In genomic region chr1:181112071-181112929, GRCh38 we compare ENCODE assay signal across 8 cellular contexts. TPM values are rescaled to one million over a fixed set of nuclear protein-coding genes. Genes with fewer than 3 reads are reported as not detected.
A peak's percentile ranks its signal among the peaks of the same experiment; 100 is the strongest.
DNase-seq lines count a peak whose midpoint lies in the region; ATAC-seq and TF ChIP-seq lines count a peak whose summit lies in the region.

No MANE protein-coding gene starts in this region.

- no peaks in the 10 kb centered on the region for H3K9me2 ChIP-seq in HCT116 (ENCODE audit: insufficient read depth)

- intact Hi-C loops in HCT116 (cut with micrococcal nuclease) = no loop called here

- WGBS in gastroesophageal sphincter (ENCODE audit: low coverage in 1 of 2), 2 donors = 48 to 74% methylated on average over 9 of the region's 10 CpGs

- no peaks in the 10 kb centered on the region for H3K9me3 Mint-ChIP-seq in mesothelial cell of epicardium

- DNase-seq in HCT116 (ENCODE audit: low read depth, low spot score) (peak; percentile 96), RWPE1 (ENCODE audit: low spot score) (peak; percentile 99), NCI-H2171 (lab: John Stamatoyannopoulos, UW) (no peak), mesothelial cell of epicardium (ENCODE audit: low spot score in 2 of 2, unreplicated experiment in 2 of 2) (no peak), activated gamma-delta T cell treated with Interleukin-2 at 50 U/mL for 16 hours (no peak)

- H3K79me2 ChIP-seq in HCT116 (ENCODE audit: insufficient read depth, low read length) = no peaks in the 10 kb centered on the region

- no peak overlapping the region for H3K4me3 Mint-ChIP-seq in mesothelial cell of epicardium

- H3K27me3 ChIP-seq in HCT116 (ENCODE audit: insufficient read depth, low read length) = no peaks in the 10 kb centered on the region
- H3K27me3 ChIP-seq in gastroesophageal sphincter = no peaks in the 10 kb centered on the region
- no peaks in the 10 kb centered on the region for H3K27me3 ChIP-seq in skeletal muscle satellite cell (ENCODE audit: control insufficient read depth, insufficient read depth, low read length)

- peak overlapping the region; percentile 70 for H3K27ac ChIP-seq in HCT116 (ENCODE audit: low read depth, low read length)
- peak overlapping the region; percentile 92 for H3K27ac ChIP-seq in RWPE1
- peak overlapping the region in 3 of 4 donors; percentile 14 to 58 (median 47) for H3K27ac ChIP-seq in gastroesophageal sphincter

- TF ChIP-seq EP300 in gastroesophageal sphincter (IDR thresholded peaks at IDR 0.05) = no peak

- no peaks in the 10 kb centered on the region for H4K20me1 ChIP-seq in HCT116 (ENCODE audit: insufficient read depth)

- BruUV-seq in HCT116 (replicated peaks; lab: Mats Ljungman, UMichigan) = no TSS peak

- CTCF ChIA-PET in HCT116 (lab: Charles Lee) = no interaction called here
- CTCF ChIA-PET in RWPE1 (lab: Yijun Ruan, JAX) = interaction anchor here (0.6 to 2.2 kb wide), 3 partner anchors 29 to 1048 kb away, joined by 3 to 12 read pairs (median 4); no protein-coding TSS in a partner anchor

- RAD21 ChIA-PET in HCT116 (lab: Charles Lee; ENCODE audit: low non-redundant PET in 1 of 2, low total read pairs in 2 of 2, uncharacterized antibody in 2 of 2, unreplicated experiment in 2 of 2) = interaction anchor here in 1 of 2 experiments (0.9 kb wide), 1 partner anchor 30 kb away, joined by 3 read pairs; no protein-coding TSS in a partner anchor

- TF ChIP-seq POLR2A in HCT116 (IDR thresholded peaks at IDR 0.05; ENCODE audit: borderline replicate concordance, extremely low read depth, insufficient read depth, insufficient read length) (no peak), gastroesophageal sphincter (IDR thresholded peaks at IDR 0.05) (no peak)

- H3K36me3 Mint-ChIP-seq in mesothelial cell of epicardium = no peaks in the 10 kb centered on the region

- H2AFZ ChIP-seq in HCT116 (ENCODE audit: low read depth, low read length, poor library complexity, severe bottlenecking) = peak overlapping the region; percentile 72

- peaks cover 17% of the 10 kb centered on the region for H3K4me1 Mint-ChIP-seq in mesothelial cell of epicardium

- no peaks in the 10 kb centered on the region for H3K27me3 Mint-ChIP-seq in mesothelial cell of epicardium (ENCODE audit: low read depth)

- POLR2A ChIA-PET in HCT116 (lab: Charles Lee) (interaction anchor here (1.1 to 1.3 kb wide), 2 partner anchors 12 to 79 kb away, joined by 3 to 4 read pairs; partner anchors contain the start of gene MR1), RWPE1 (lab: Yijun Ruan, JAX; ENCODE audit: low non-redundant PET) (no interaction called here)

- H3K9ac ChIP-seq in HCT116 (ENCODE audit: low read length) (peak overlapping the region; percentile 51), skeletal muscle satellite cell (ENCODE audit: low read depth, low read length) (peak overlapping the region; percentile 63)

- H3K27ac Mint-ChIP-seq in mesothelial cell of epicardium = no peak overlapping the region

- H3K9me3 ChIP-seq in HCT116 (ENCODE audit: control insufficient read depth in 1 of 2, insufficient read depth in 1 of 2, low read depth in 1 of 2, low read length in 2 of 2) = no peaks in the 10 kb centered on the region
- no peaks in the 10 kb centered on the region for H3K9me3 ChIP-seq in gastroesophageal sphincter
- H3K9me3 ChIP-seq in skeletal muscle satellite cell (replicated peaks; ENCODE audit: low read length) = no peaks in the 10 kb centered on the region

- peak; percentile 31; the same call in 1 of the 2 replicates for TF ChIP-seq RAD21 in HCT116 (IDR thresholded peaks at IDR 0.05; ENCODE audit: low read depth)

- H3K4me1 ChIP-seq in HCT116 (ENCODE audit: control insufficient read depth in 1 of 2, insufficient read depth in 2 of 2, low read length in 2 of 2) (peaks cover 49 to 83% of the 10 kb centered on the region in 2 experiments), gastroesophageal sphincter (peaks cover 0 to 23% (median 0%) of the 10 kb centered on the region in 3 donors), skeletal muscle satellite cell (ENCODE audit: control insufficient read depth, insufficient read depth, low read length) (peaks cover 30% of the 10 kb centered on the region)

- peak; percentile 82 for ATAC-seq in HCT116
- ATAC-seq in gastroesophageal sphincter = peak; percentile 95
- ATAC-seq in GM21786 (IDR thresholded peaks at IDR 0.05; ENCODE audit: unreplicated experiment) = no peak

- H3K36me3 ChIP-seq in HCT116 (ENCODE audit: control insufficient read depth in 1 of 2, insufficient read depth in 2 of 2, low read length in 2 of 2) (no peaks in the 10 kb centered on the region), gastroesophageal sphincter (no peaks in the 10 kb centered on the region), skeletal muscle satellite cell (ENCODE audit: insufficient read depth, low read length) (no peaks in the 10 kb centered on the region)

- TF ChIP-seq CTCF in HCT116 (IDR thresholded peaks at IDR 0.05 in 2 of 3, conservative IDR thresholded peaks at IDR 0.05 in 1 of 3; ENCODE audit: borderline replicate concordance in 1 of 3, insufficient read depth in 1 of 3, low read depth in 2 of 3, low read length in 2 of 3) (no peak), RWPE1 (conservative IDR thresholded peaks at IDR 0.05; ENCODE audit: low read depth) (no peak), gastroesophageal sphincter (IDR thresholded peaks at IDR 0.05) (no peak), mesothelial cell of epicardium (IDR thresholded peaks at IDR 0.05; ENCODE audit: unreplicated experiment) (no peak)

- H3K4me2 ChIP-seq in HCT116 (ENCODE audit: low read length) = peak overlapping the region; percentile 75
- H3K4me2 ChIP-seq in skeletal muscle satellite cell (ENCODE audit: low read length) = peak overlapping the region; percentile 66

- H3K4me3 ChIP-seq in HCT116 (replicated peaks in 1 of 2; ENCODE audit: low read depth in 1 of 2, low read length in 2 of 2) (peak overlapping the region in 1 of 2 experiments; percentile 36; a peak in 2 of 4 replicates), gastroesophageal sphincter (no peak overlapping the region), skeletal muscle satellite cell (ENCODE audit: low read length) (peak overlapping the region; percentile 29)

TF ChIP-seq in HCT116, 20 proteins besides CTCF, POLR2A, EP300 and RAD21 (continues in another document):
- TF ChIP-seq EZH2phosphoT487 (IDR thresholded peaks at IDR 0.05; ENCODE audit: borderline replicate concordance) = no peak
- peak; percentile 100 for TF ChIP-seq CEBPB (IDR thresholded peaks at IDR 0.05; ENCODE audit: low read depth)
- TF ChIP-seq ZFX (IDR thresholded peaks at IDR 0.05) = peak; percentile 49; the same call in 1 of the 2 replicates
- peak; percentile 97 for TF ChIP-seq JUND (IDR thresholded peaks at IDR 0.05)
- TF ChIP-seq TCF7L2 (IDR thresholded peaks at IDR 0.05; ENCODE audit: borderline replicate concordance, extremely low read depth, insufficient read depth, insufficient read length) = peak; percentile 32
- no peak for TF ChIP-seq ATF3 (IDR thresholded peaks at IDR 0.05)
- peak; percentile 77 for TF ChIP-seq EGR1 (IDR thresholded peaks at IDR 0.05; ENCODE audit: low read depth)
- TF ChIP-seq SRF (IDR thresholded peaks at IDR 0.05; ENCODE audit: low read depth) = peak; percentile 71; the same call in 1 of the 2 replicates
- peak; percentile 96 for TF ChIP-seq FOSL1 (IDR thresholded peaks at IDR 0.05; ENCODE audit: low read depth)
- TF ChIP-seq MAX (IDR thresholded peaks at IDR 0.05) = peak; percentile 98
- TF ChIP-seq SIN3A (IDR thresholded peaks at IDR 0.05; ENCODE audit: low read depth) = peak; percentile 93
- peak; percentile 80 for TF ChIP-seq POLR2AphosphoS5 (IDR thresholded peaks at IDR 0.05; ENCODE audit: low read depth, low read length)
- peak; percentile 99 for TF ChIP-seq SP1 (IDR thresholded peaks at IDR 0.05; ENCODE audit: low read depth)
- no peak for TF ChIP-seq ELF1 (IDR thresholded peaks at IDR 0.05; ENCODE audit: borderline replicate concordance, low read depth)
- no peak for TF ChIP-seq REST (IDR thresholded peaks at IDR 0.05; ENCODE audit: low read depth)

RNA-seq across cellular contexts. Expression of gene IER5, which starts 23.8 kb away (rescaled TPM):
- total RNA-seq in HCT116 (2021; ENCODE audit: unreplicated experiment) = 30.5 TPM
- 19.3 and 20.5 TPM in 2 replicates for polyA plus RNA-seq in HCT116 (2012)
- total RNA-seq in gastroesophageal sphincter = 10 to 100 TPM; 10.7 to 16.7 (median 14.9) TPM
- total RNA-seq in skeletal muscle satellite cell (2012; rRNA removed) = 15.0 and 15.3 TPM in 2 replicates
- total RNA-seq in mesothelial cell of epicardium = 12.9 to 14.1 TPM (median 13.4 TPM) in 3 replicates

Comparison
In these comparisons a context has a peak if more than half of its experiments do, and no peak if none do; other contexts are left out.
1. DNase-seq: peak in HCT116 (single experiment) and RWPE1 (single experiment); none in NCI-H2171 (single experiment), mesothelial cell of epicardium (0 of 2) and activated gamma-delta T cell treated with Interleukin-2 at 50 U/mL for 16 hours (single experiment).
2. Peak in every context shown above with its lines, with median percentiles within 50 percentile points of each other: H3K27ac ChIP-seq.